ENCODE assay signal across 20 cellular contexts in genomic region chr12:51183349-51183748, GRCh38.
"Had no signal": no experiment of that assay in that cellular context is flagged by ENCODE, and none has a peak within 500 bp of the region (broad histone marks: within the 10 kb centered on the region; RNA-seq: fewer than 3 reads in every experiment).

No MANE protein-coding gene starts in this region.

- H3K27ac ChIP-seq: brain microvascular endothelial cell, right atrium auricular region, skin epidermis, uterus had no signal

- H3K4me3 Mint-ChIP-seq: activated B cell treated with CpG ODN at 0.5 μM for 24 hours; activated CD4-positive, alpha-beta T cell treated with anti-CD3 and anti-CD28 coated beads for 36 hours; activated naive CD8-positive, alpha-beta T cell; immature natural killer cell; natural killer cell treated with Interleukin-12 subunit alpha and Interleukin-12 subunit beta and Interleukin-15 and Interleukin-18, amount 100 ng/mL, for 72 hours; stimulated activated naive CD8-positive, alpha-beta T cell treated with anti-CD3 and anti-CD28 coated beads, Interleukin-15, amount 100 ng/mL, for 72 hours; type B pancreatic cell had no signal

- H3K9me3 Mint-ChIP-seq: activated B cell treated with CpG ODN at 0.5 μM for 24 hours; immature natural killer cell; natural killer cell treated with Interleukin-12 subunit alpha and Interleukin-12 subunit beta and Interleukin-15 and Interleukin-18, amount 100 ng/mL, for 72 hours; stimulated activated naive CD8-positive, alpha-beta T cell treated with anti-CD3 and anti-CD28 coated beads, Interleukin-15, amount 100 ng/mL, for 72 hours; type B pancreatic cell had no signal

- H3K36me3 Mint-ChIP-seq: activated naive CD8-positive, alpha-beta T cell; immature natural killer cell; natural killer cell treated with Interleukin-12 subunit alpha and Interleukin-12 subunit beta and Interleukin-15 and Interleukin-18, amount 100 ng/mL, for 72 hours; type B pancreatic cell had no signal

- H3K27ac Mint-ChIP-seq: activated B cell treated with CpG ODN at 0.5 μM for 24 hours; activated CD4-positive, alpha-beta T cell treated with anti-CD3 and anti-CD28 coated beads for 36 hours; activated naive CD8-positive, alpha-beta T cell; immature natural killer cell; natural killer cell treated with Interleukin-12 subunit alpha and Interleukin-12 subunit beta and Interleukin-15 and Interleukin-18, amount 100 ng/mL, for 72 hours; stimulated activated naive CD8-positive, alpha-beta T cell treated with anti-CD3 and anti-CD28 coated beads, Interleukin-15, amount 100 ng/mL, for 72 hours; type B pancreatic cell had no signal

- FAIRE-seq: endothelial cell of umbilical vein, kidney had no signal

- H3K4me1 ChIP-seq: right atrium auricular region, uterus had no signal

- H3K27me3 ChIP-seq: brain microvascular endothelial cell, right atrium auricular region, uterus had no signal

- DNase-seq: activated B cell treated with CpG ODN at 0.5 μM for 24 hours; activated CD4-positive, alpha-beta T cell treated with anti-CD3 and anti-CD28 coated beads for 36 hours; activated CD8-positive, alpha-beta memory T cell treated with anti-CD3 and anti-CD28 coated beads for 24 hours; activated effector memory CD4-positive, alpha-beta T cell treated with Interleukin-2 at 50 U/mL for 16 hours; activated naive CD4-positive, alpha-beta T cell treated with Interleukin-2 at 50 U/mL for 16 hours; aorta; immature natural killer cell; stimulated activated CD4-positive, alpha-beta T cell treated with anti-CD3 and anti-CD28 coated beads, Interleukin-12 subunit alpha, Interleukin-12 subunit beta, amount 100 ng/mL, for 4 hours; stimulated activated CD4-positive, alpha-beta T cell treated with anti-CD3 and anti-CD28 coated beads, Interleukin-4, amount 100 ng/mL, for 1 hour; stimulated activated naive CD8-positive, alpha-beta T cell treated with anti-CD3 and anti-CD28 coated beads, Interleukin-15, amount 100 ng/mL, for 72 hours; T-helper 2 cell; uterus had no signal

- H3K4me3 ChIP-seq: right atrium auricular region, skin epidermis, uterus had no signal

- H3K9me3 ChIP-seq: right atrium auricular region, uterus had no signal

- H3K4me1 Mint-ChIP-seq: immature natural killer cell; stimulated activated naive CD8-positive, alpha-beta T cell treated with anti-CD3 and anti-CD28 coated beads, Interleukin-15, amount 100 ng/mL, for 72 hours had no signal

- ATAC-seq: activated CD4-positive, alpha-beta T cell treated with anti-CD3 and anti-CD28 coated beads for 36 hours; natural killer cell treated with Interleukin-12 subunit alpha and Interleukin-12 subunit beta and Interleukin-15 and Interleukin-18, amount 100 ng/mL, for 72 hours; stimulated activated naive CD8-positive, alpha-beta T cell treated with anti-CD3 and anti-CD28 coated beads, Interleukin-15, amount 100 ng/mL, for 72 hours had no signal

- H3K27me3 Mint-ChIP-seq: activated B cell treated with CpG ODN at 0.5 μM for 24 hours; activated CD4-positive, alpha-beta T cell treated with anti-CD3 and anti-CD28 coated beads for 36 hours; activated naive CD8-positive, alpha-beta T cell; natural killer cell treated with Interleukin-12 subunit alpha and Interleukin-12 subunit beta and Interleukin-15 and Interleukin-18, amount 100 ng/mL, for 72 hours; stimulated activated naive CD8-positive, alpha-beta T cell treated with anti-CD3 and anti-CD28 coated beads, Interleukin-15, amount 100 ng/mL, for 72 hours; type B pancreatic cell had no signal

- H3K36me3 ChIP-seq: brain microvascular endothelial cell, right atrium auricular region, uterus had no signal
